In genomic region chr17:42548070-42548837, GRCh38 we compare ENCODE assay signal across 1 cellular context.
TF ChIP-seq lines count a peak whose summit lies in the region.

No MANE protein-coding gene starts in this region.

TF ChIP-seq in K562, 482 proteins besides CTCF, POLR2A, EP300 and RAD21:
- TF ChIP-seq CREM (IDR thresholded peaks at IDR 0.05; ENCODE audit: low read depth) (no peak), POLR2G (IDR thresholded peaks at IDR 0.05; ENCODE audit: low read depth, low read length) (peak; percentile 42; the same call in 1 of the 2 replicates), DMBX1 (CRISPR knock-in tag; IDR thresholded peaks at IDR 0.05; ENCODE audit: borderline replicate concordance) (no peak)
